Comparison of ENCODE assay signal across 9 cellular contexts in the genomic region with DNA sequence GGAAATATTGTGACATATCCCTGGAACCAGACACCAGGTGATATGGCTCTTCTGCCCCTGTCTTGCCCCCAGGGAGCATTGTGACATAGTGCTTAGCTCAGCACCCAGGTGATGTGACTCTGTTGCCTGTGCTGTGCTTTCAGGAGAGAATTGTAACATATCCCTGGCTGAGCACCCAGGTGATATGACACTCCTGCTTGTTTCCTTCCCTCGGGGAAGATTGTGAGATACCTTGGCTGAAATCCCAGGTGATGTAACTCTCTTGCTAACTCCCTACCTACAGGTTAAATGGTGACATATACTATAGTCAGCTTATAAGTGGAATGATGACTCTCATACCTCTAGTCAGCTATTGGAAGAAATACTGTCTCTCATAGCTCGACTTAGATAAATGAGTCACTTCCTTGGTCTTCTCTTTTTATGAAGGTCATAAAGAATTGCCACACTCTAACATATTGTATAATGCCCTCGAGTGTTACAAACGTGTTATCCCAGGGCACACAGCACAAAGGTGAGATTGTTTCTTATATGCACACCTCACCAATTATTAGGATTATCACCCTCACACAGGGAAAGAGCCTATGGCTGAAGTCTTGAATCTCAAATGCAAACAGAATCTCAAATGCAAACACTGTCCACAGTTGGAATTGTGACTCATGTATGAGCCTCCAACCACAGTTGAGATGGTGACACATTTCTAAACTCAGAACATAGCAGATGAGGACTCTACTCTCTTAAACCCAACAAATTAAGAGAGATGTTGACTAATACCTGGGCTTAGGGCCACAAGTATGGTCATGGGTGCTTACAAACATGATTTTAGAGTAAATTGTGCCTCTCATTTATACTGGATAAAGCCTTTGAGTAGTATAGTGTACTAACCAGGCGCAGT. TPM values are rescaled to one million over a fixed set of nuclear protein-coding genes. Genes with fewer than 3 reads are reported as not detected.
A peak's percentile ranks its signal among the peaks of the same experiment; 100 is the strongest.
DNase-seq lines count a peak whose midpoint lies in the region; ATAC-seq and TF ChIP-seq lines count a peak whose summit lies in the region.
"Had no signal": no experiment of that assay in that cellular context is flagged by ENCODE, and none has a peak within 500 bp of the region (broad histone marks: within the 10 kb centered on the region; RNA-seq: fewer than 3 reads in every experiment).

No MANE protein-coding gene starts in this region.

- H3K36me3 Mint-ChIP-seq in activated CD8-positive, alpha-beta memory T cell treated with anti-CD3 and anti-CD28 coated beads, Interleukin-2, amount 10 ng/mL, durations not matched to agents 7 days and 5 days = peaks cover 81% of the 10 kb centered on the region
- H3K36me3 Mint-ChIP-seq in stimulated activated memory B cell treated with anti-CD40 and anti-IgM and Interleukin-4, amounts not matched to agents 10 μg/mL and 1 μg/mL and 100 μg/mL, for 72 hours = peaks cover 81% of the 10 kb centered on the region

- no peaks in the 10 kb centered on the region for H3K27me3 Mint-ChIP-seq in activated CD8-positive, alpha-beta memory T cell treated with anti-CD3 and anti-CD28 coated beads, Interleukin-2, amount 10 ng/mL, durations not matched to agents 7 days and 5 days
- no peaks in the 10 kb centered on the region for H3K27me3 Mint-ChIP-seq in stimulated activated memory B cell treated with anti-CD40 and anti-IgM and Interleukin-4, amounts not matched to agents 10 μg/mL and 1 μg/mL and 100 μg/mL, for 72 hours

- POLR2A ChIA-PET in RWPE1 (lab: Yijun Ruan, JAX; ENCODE audit: low non-redundant PET) = interaction anchor here (1.2 kb wide), 1 partner anchor 21 kb away, joined by 3 read pairs; no protein-coding TSS in a partner anchor

- CTCF ChIA-PET in activated CD8-positive, alpha-beta memory T cell treated with anti-CD3 and anti-CD28 coated beads, Interleukin-2, amount 10 ng/mL, durations not matched to agents 7 days and 5 days (lab: Charles Lee) = no interaction called here
- CTCF ChIA-PET in RWPE1 (lab: Yijun Ruan, JAX) = interaction anchor here (0.6 kb wide), 2 partner anchors 15 to 28 kb away, joined by 3 to 12 read pairs; no protein-coding TSS in a partner anchor

- H3K9me3 Mint-ChIP-seq in activated CD8-positive, alpha-beta memory T cell treated with anti-CD3 and anti-CD28 coated beads, Interleukin-2, amount 10 ng/mL, durations not matched to agents 7 days and 5 days (ENCODE audit: low read depth) = peaks cover 2% of the 10 kb centered on the region
- no peaks in the 10 kb centered on the region for H3K9me3 Mint-ChIP-seq in stimulated activated memory B cell treated with anti-CD40 and anti-IgM and Interleukin-4, amounts not matched to agents 10 μg/mL and 1 μg/mL and 100 μg/mL, for 72 hours

- H3K4me1 Mint-ChIP-seq in activated CD8-positive, alpha-beta memory T cell treated with anti-CD3 and anti-CD28 coated beads, Interleukin-2, amount 10 ng/mL, durations not matched to agents 7 days and 5 days = peaks cover 24% of the 10 kb centered on the region
- no peaks in the 10 kb centered on the region for H3K4me1 Mint-ChIP-seq in stimulated activated memory B cell treated with anti-CD40 and anti-IgM and Interleukin-4, amounts not matched to agents 10 μg/mL and 1 μg/mL and 100 μg/mL, for 72 hours

- no peak for TF ChIP-seq CTCF in RWPE1 (conservative IDR thresholded peaks at IDR 0.05; ENCODE audit: low read depth)

- DNase-seq in activated CD8-positive, alpha-beta memory T cell treated with anti-CD3 and anti-CD28 coated beads, Interleukin-2, amount 10 ng/mL, durations not matched to agents 7 days and 5 days = peak; percentile 55
- no peak for DNase-seq in activated CD8-positive, alpha-beta memory T cell treated with anti-CD3 and anti-CD28 coated beads for 24 hours
- DNase-seq in RWPE1 (ENCODE audit: low spot score) (peak; percentile 82), fibroblast of gingiva (ENCODE audit: low read depth) (peak; percentile 71), superior temporal gyrus (ENCODE audit: extremely low spot score) (peak; percentile 20), NCI-H2081 (lab: John Stamatoyannopoulos, UW) (no peak), NCI-H1105 (lab: John Stamatoyannopoulos, UW) (no peak)
- DNase-seq: activated CD8-positive, alpha-beta memory T cell treated with anti-CD3 and anti-CD28 coated beads, Interleukin-2, amount 50 U/mL, for 4 hours had no signal

- H3K27ac ChIP-seq in RWPE1 = peak overlapping the region; percentile 72

- H3K4me3 Mint-ChIP-seq in activated CD8-positive, alpha-beta memory T cell treated with anti-CD3 and anti-CD28 coated beads, Interleukin-2, amount 10 ng/mL, durations not matched to agents 7 days and 5 days = no peak overlapping the region
- no peak overlapping the region for H3K4me3 Mint-ChIP-seq in stimulated activated memory B cell treated with anti-CD40 and anti-IgM and Interleukin-4, amounts not matched to agents 10 μg/mL and 1 μg/mL and 100 μg/mL, for 72 hours

- peak overlapping the region; percentile 85 for H3K27ac Mint-ChIP-seq in activated CD8-positive, alpha-beta memory T cell treated with anti-CD3 and anti-CD28 coated beads, Interleukin-2, amount 10 ng/mL, durations not matched to agents 7 days and 5 days
- no peak overlapping the region for H3K27ac Mint-ChIP-seq in stimulated activated memory B cell treated with anti-CD40 and anti-IgM and Interleukin-4, amounts not matched to agents 10 μg/mL and 1 μg/mL and 100 μg/mL, for 72 hours

- peak; percentile 89 for ATAC-seq in activated CD8-positive, alpha-beta memory T cell treated with anti-CD3 and anti-CD28 coated beads, Interleukin-2, amount 10 ng/mL, durations not matched to agents 7 days and 5 days
- ATAC-seq in stimulated activated memory B cell treated with anti-CD40 and anti-IgM and Interleukin-4, amounts not matched to agents 10 μg/mL and 1 μg/mL and 100 μg/mL, for 72 hours = no peak

RNA-seq across cellular contexts. Expression of gene ZNF254, which starts 32.7 kb away (rescaled TPM):
- 10 to 100 TPM in 1 of 2 experiments, 1 to 10 TPM in 1; 9.9 to 13.7 TPM for total RNA-seq in activated CD8-positive, alpha-beta memory T cell treated with anti-CD3 and anti-CD28 coated beads, Interleukin-2, amount 10 ng/mL, durations not matched to agents 7 days and 5 days

Comparison
In these comparisons a context has a peak if more than half of its experiments do, and no peak if none do; other contexts are left out.
1. DNase-seq: peak in activated CD8-positive, alpha-beta memory T cell treated with anti-CD3 and anti-CD28 coated beads, Interleukin-2, amount 10 ng/mL, durations not matched to agents 7 days and 5 days (single experiment), RWPE1 (single experiment), fibroblast of gingiva (single experiment) and superior temporal gyrus (single experiment); none in activated CD8-positive, alpha-beta memory T cell treated with anti-CD3 and anti-CD28 coated beads for 24 hours (single experiment), NCI-H2081 (0 of 2) and NCI-H1105 (single experiment).